ENCODE assay signal across 28 cellular contexts in the genomic region with DNA sequence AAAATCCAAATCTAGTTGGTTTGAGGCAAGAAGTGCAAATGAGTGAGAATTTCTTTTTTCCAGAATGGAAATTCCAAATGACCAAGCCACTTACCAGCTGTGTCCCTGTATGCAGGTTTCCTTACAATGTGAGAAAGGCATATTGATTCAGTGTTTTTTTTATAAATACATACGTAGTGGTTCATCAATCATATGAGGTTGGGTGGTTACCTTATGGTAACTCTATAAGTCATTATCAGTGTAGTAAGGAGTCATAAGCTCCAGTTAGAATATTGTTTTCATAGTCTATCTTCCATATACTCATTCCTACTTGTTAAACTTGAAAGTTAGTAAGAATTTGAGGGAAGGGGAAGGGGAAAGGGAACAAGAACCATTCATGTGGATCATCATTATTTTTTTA.
"Had no signal": no experiment of that assay in that cellular context is flagged by ENCODE, and none has a peak within 500 bp of the region (broad histone marks: within the 10 kb centered on the region; RNA-seq: fewer than 3 reads in every experiment).

No MANE protein-coding gene starts in this region.

- H3K9me3 ChIP-seq: Peyer's patch, SJSA1 had no signal

- H3K27me3 ChIP-seq: cardiac muscle cell, Peyer's patch, SJSA1 had no signal

- H3K36me3 ChIP-seq: cardiac muscle cell, Peyer's patch, SJSA1 had no signal

- ATAC-seq: activated CD4-positive, alpha-beta T cell treated with anti-CD3 and anti-CD28 coated beads for 36 hours; activated CD4-positive, CD25-positive, alpha-beta regulatory T cell treated with anti-CD3 and anti-CD28 coated beads, Interleukin-2, amount 50 U/mL, for 24 hours; activated CD8-positive, alpha-beta T cell treated with anti-CD3 and anti-CD28 coated beads, Interleukin-2, amount 10 ng/mL, durations not matched to agents 7 days and 5 days; activated naive CD4-positive, alpha-beta T cell treated with anti-CD3 and anti-CD28 coated beads, Interleukin-2, amount 50 U/mL, for 72 hours; PC-3 had no signal

- H3K27ac ChIP-seq: cardiac muscle cell, Peyer's patch, SJSA1 had no signal

- FAIRE-seq: TTC549 had no signal

- DNase-seq: activated CD4-positive, alpha-beta T cell treated with anti-CD3 and anti-CD28 coated beads for 36 hours; activated CD4-positive, alpha-beta T cell treated with anti-CD3 and anti-CD28 coated beads, Interleukin-2, amount 10 ng/mL, durations not matched to agents 7 days and 5 days; activated CD4-positive, alpha-beta T cell treated with anti-CD3 and anti-CD28 coated beads, Interleukin-2, amount 50 U/mL, for 48 hours; activated CD8-positive, alpha-beta T cell treated with anti-CD3 and anti-CD28 coated beads, Interleukin-2, amount 10 ng/mL, durations not matched to agents 7 days and 5 days; activated gamma-delta T cell treated with Interleukin-2 at 50 U/mL for 16 hours; activated naive CD4-positive, alpha-beta T cell treated with anti-CD3 and anti-CD28 coated beads for 36 hours; activated T-cell treated with anti-CD3 and anti-CD28 coated beads, Interleukin-2, amount 50 U/mL, for 24 hours; amniotic stem cell; aorta; NCI-H1048; NCI-H1105 treated with DMSO at 0.1 percent for 48 hours; NCI-H1436; NCI-H1694; NCI-H1930; NCI-H2081 treated with DMSO at 0.1 percent for 48 hours; NCI-H226; NCI-H446 treated with DMSO at 0.1 percent for 48 hours; NCI-H524 treated with DMSO at 0.1 percent for 48 hours; NK-92 treated with Interleukin-12 subunit alpha and Interleukin-12 subunit beta, amount 100 ng/mL, for 24 hours; PC-3; Peyer's patch; SHP77 treated with DMSO at 0.1 percent for 48 hours; SK-N-SH had no signal

- H3K4me3 ChIP-seq: cardiac muscle cell, Peyer's patch, SJSA1 had no signal

- H3K9ac ChIP-seq: SK-N-SH had no signal

- H3K4me1 ChIP-seq: Peyer's patch, SJSA1 had no signal

- H3K4me2 ChIP-seq: SK-N-SH had no signal
